ENCODE assay signal across 8 cellular contexts in genomic region chr4:38868055-38868965, GRCh38. TPM values are rescaled to one million over a fixed set of nuclear protein-coding genes. Genes with fewer than 3 reads are reported as not detected.
A peak's percentile ranks its signal among the peaks of the same experiment; 100 is the strongest.
DNase-seq lines count a peak whose midpoint lies in the region; ATAC-seq and TF ChIP-seq lines count a peak whose summit lies in the region.

No MANE protein-coding gene starts in this region.

- peak overlapping the region; percentile 95 for H3K4me2 ChIP-seq in fibroblast of lung (ENCODE audit: extremely low read depth, insufficient read depth, low read length)

- H4K20me1 ChIP-seq in fibroblast of lung (ENCODE audit: control insufficient read depth, extremely low read depth, insufficient read depth, low read length): no peaks in the 10 kb centered on the region

- H2AFZ ChIP-seq in fibroblast of lung (ENCODE audit: low read length): no peak overlapping the region

- peaks cover 42% of the 10 kb centered on the region for H3K4me1 Mint-ChIP-seq in nephron progenitor cell

- no peak overlapping the region for H3K27ac Mint-ChIP-seq in nephron progenitor cell

- peak; percentile 12 for DNase-seq in NCI-H510A treated with DMSO at 0.1 percent for 48 hours (lab: John Stamatoyannopoulos, UW)
- DNase-seq in NCI-H510A (lab: John Stamatoyannopoulos, UW): no peak
- DNase-seq in SK-N-DZ (ENCODE audit: low spot score): peak; percentile 39
- peak; percentile 43 to 45 for DNase-seq in fibroblast of lung (ENCODE audit: low read depth in 2 of 2)
- DNase-seq in nephron progenitor cell: peak; percentile 31
- DNase-seq in NCI-H524 treated with DMSO at 0.1 percent for 48 hours (lab: John Stamatoyannopoulos, UW): no peak
- DNase-seq in effector CD4-positive, alpha-beta T cell: no peak

- peak overlapping the region; percentile 75 to 92 (median 82) for H3K4me3 ChIP-seq in fibroblast of lung (replicated peaks in 1 of 4; ENCODE audit: control extremely low read depth in 1 of 4, insufficient read depth in 1 of 4, low read depth in 3 of 4, low read length in 4 of 4)

- no peaks in the 10 kb centered on the region for H3K9me3 ChIP-seq in fibroblast of lung (ENCODE audit: control insufficient read depth, insufficient read depth, low read depth, low read length)

- peak overlapping the region; percentile 99 for H3K9ac ChIP-seq in fibroblast of lung (ENCODE audit: insufficient read depth, low read length)

- peak overlapping the region; percentile 85 for H3K4me3 Mint-ChIP-seq in nephron progenitor cell

- peaks cover 5% of the 10 kb centered on the region for H3K36me3 Mint-ChIP-seq in nephron progenitor cell (ENCODE audit: low read depth)

- H3K27ac ChIP-seq in fibroblast of lung (ENCODE audit: insufficient read depth, low read length): peak overlapping the region; percentile 96

- no peaks in the 10 kb centered on the region for H3K27me3 ChIP-seq in fibroblast of lung (ENCODE audit: control insufficient read depth, insufficient read depth, low read length)

- no peak for ATAC-seq in GM21381 (IDR thresholded peaks at IDR 0.05; ENCODE audit: unreplicated experiment)

- peaks cover 10% of the 10 kb centered on the region for H3K27me3 Mint-ChIP-seq in nephron progenitor cell (ENCODE audit: low read depth, poor library complexity)

- H3K36me3 ChIP-seq in fibroblast of lung (ENCODE audit: control insufficient read depth, insufficient read depth, low read length): peaks cover 4% of the 10 kb centered on the region

- peaks cover 17% of the 10 kb centered on the region for H3K4me1 ChIP-seq in fibroblast of lung (ENCODE audit: control insufficient read depth, extremely low read depth, insufficient read depth, low read length)

- H3K79me2 ChIP-seq in fibroblast of lung (ENCODE audit: control insufficient read depth, insufficient read depth, low read length): peaks cover 47% of the 10 kb centered on the region

- TF ChIP-seq CTCF in fibroblast of lung (conservative IDR thresholded peaks at IDR 0.05 in 1 of 2, IDR thresholded peaks at IDR 0.05 in 1 of 2; ENCODE audit: low read depth in 1 of 2, low read length in 2 of 2) (no peak), nephron progenitor cell (IDR thresholded peaks at IDR 0.05) (no peak)

- H3K9me3 Mint-ChIP-seq in nephron progenitor cell: peaks cover 1% of the 10 kb centered on the region

RNA-seq across cellular contexts. Expression of gene FAM114A1, which starts 0.7 kb away (rescaled TPM):
- 5.1 and 10.9 TPM in 2 replicates for polyA plus RNA-seq in SK-N-DZ (2014; cell fraction: cytosol; rRNA removed)
- polyA plus RNA-seq in SK-N-DZ (2014; cell fraction: nucleus; rRNA removed): 6.9 and 13.3 TPM in 2 replicates
- 270 and 296 TPM in 2 replicates for total RNA-seq in fibroblast of lung
- 272 and 402 TPM in 2 replicates for polyA plus RNA-seq in fibroblast of lung
- 154 and 275 TPM in 2 replicates for polyA plus RNA-seq in fibroblast of lung (2012)
- 238 and 250 TPM in 2 replicates for polyA minus RNA-seq in fibroblast of lung (ENCODE audit: low replicate concordance)

RNA-seq across cellular contexts. Expression of gene TLR6, which starts 11.7 kb away (rescaled TPM):
- polyA plus RNA-seq in SK-N-DZ (2014; cell fraction: cytosol; rRNA removed): not detected in 2 replicates
- polyA plus RNA-seq in SK-N-DZ (2014; cell fraction: nucleus; rRNA removed): not detected in 2 replicates
- 1.0 and 2.3 TPM in 2 replicates for total RNA-seq in fibroblast of lung
- 1.9 and 2.3 TPM in 2 replicates for polyA plus RNA-seq in fibroblast of lung
- 0.91 and 1.0 TPM in 2 replicates for polyA plus RNA-seq in fibroblast of lung (2012)
- 1.3 TPM in 1 of 2 replicates, not detected in the other for polyA minus RNA-seq in fibroblast of lung (ENCODE audit: low replicate concordance)

Comparison
In these comparisons a context has a peak if more than half of its experiments do, and no peak if none do; other contexts are left out.
1. DNase-seq: peak in NCI-H510A treated with DMSO at 0.1 percent for 48 hours (single experiment), SK-N-DZ (single experiment), fibroblast of lung (2 of 2) and nephron progenitor cell (single experiment); none in NCI-H510A (single experiment), NCI-H524 treated with DMSO at 0.1 percent for 48 hours (single experiment) and effector CD4-positive, alpha-beta T cell (single experiment).